ENCODE assay signal across 16 cellular contexts in genomic region chr20:44001667-44002596, GRCh38.
A peak's percentile ranks its signal among the peaks of the same experiment; 100 is the strongest.
DNase-seq lines count a peak whose midpoint lies in the region; ATAC-seq and TF ChIP-seq lines count a peak whose summit lies in the region.
"Had no signal": no experiment of that assay in that cellular context is flagged by ENCODE, and none has a peak within 500 bp of the region (broad histone marks: within the 10 kb centered on the region; RNA-seq: fewer than 3 reads in every experiment).

No MANE protein-coding gene starts in this region.

- peak; percentile 69 for ATAC-seq in GM19351 (IDR thresholded peaks at IDR 0.05; ENCODE audit: unreplicated experiment)
- ATAC-seq in HG03060 (IDR thresholded peaks at IDR 0.05; ENCODE audit: low read depth, unreplicated experiment) = peak; percentile 69
- peak; percentile 61 for ATAC-seq in mucosa of descending colon
- ATAC-seq: A549; naive thymus-derived CD4-positive, alpha-beta T cell had no signal

- no peaks in the 10 kb centered on the region for H3K36me3 Mint-ChIP-seq in activated CD4-positive, alpha-beta memory T cell treated with anti-CD3 and anti-CD28 coated beads for 36 hours
- H3K36me3 Mint-ChIP-seq in activated CD4-positive, alpha-beta memory T cell treated with anti-CD3 and anti-CD28 coated beads, Interleukin-2, amount 10 ng/mL, durations not matched to agents 7 days and 5 days (ENCODE audit: low read depth) = no peaks in the 10 kb centered on the region

- no peak overlapping the region for H3K4me3 Mint-ChIP-seq in activated CD4-positive, alpha-beta memory T cell treated with anti-CD3 and anti-CD28 coated beads for 36 hours
- H3K4me3 Mint-ChIP-seq in activated CD4-positive, alpha-beta memory T cell treated with anti-CD3 and anti-CD28 coated beads, Interleukin-2, amount 10 ng/mL, durations not matched to agents 7 days and 5 days = no peak overlapping the region
- H3K4me3 Mint-ChIP-seq: naive thymus-derived CD4-positive, alpha-beta T cell had no signal

- peaks cover 12% of the 10 kb centered on the region for H3K4me1 Mint-ChIP-seq in activated CD4-positive, alpha-beta memory T cell treated with anti-CD3 and anti-CD28 coated beads for 36 hours (ENCODE audit: low read depth)
- peaks cover 9% of the 10 kb centered on the region for H3K4me1 Mint-ChIP-seq in activated CD4-positive, alpha-beta memory T cell treated with anti-CD3 and anti-CD28 coated beads, Interleukin-2, amount 10 ng/mL, durations not matched to agents 7 days and 5 days

- intact Hi-C loops in activated CD4-positive, alpha-beta memory T cell treated with anti-CD3 and anti-CD28 coated beads for 36 hours (cut with micrococcal nuclease) = loop anchor here (2.0 kb wide), 1 partner anchor 17 kb away; no protein-coding TSS in a partner anchor
- intact Hi-C loops in mucosa of descending colon (cut with DNase I, micrococcal nuclease) = no loop called here

- peaks cover 5% of the 10 kb centered on the region for H3K27me3 Mint-ChIP-seq in activated CD4-positive, alpha-beta memory T cell treated with anti-CD3 and anti-CD28 coated beads for 36 hours
- peaks cover 62% of the 10 kb centered on the region for H3K27me3 Mint-ChIP-seq in activated CD4-positive, alpha-beta memory T cell treated with anti-CD3 and anti-CD28 coated beads, Interleukin-2, amount 10 ng/mL, durations not matched to agents 7 days and 5 days

- no peaks in the 10 kb centered on the region for H3K9me3 ChIP-seq in mucosa of descending colon
- H3K9me3 ChIP-seq: A549, SJSA1 had no signal

- no peaks in the 10 kb centered on the region for H3K36me3 ChIP-seq in mucosa of descending colon (ENCODE audit: low read depth)

- H3K4me1 ChIP-seq in mucosa of descending colon (ENCODE audit: low read depth) = no peaks in the 10 kb centered on the region
- H3K4me1 ChIP-seq: A549, SJSA1 had no signal

- no peak for TF ChIP-seq CTCF in mucosa of descending colon (IDR thresholded peaks at IDR 0.05)

- POLR2A ChIA-PET in activated CD4-positive, alpha-beta memory T cell treated with anti-CD3 and anti-CD28 coated beads for 36 hours (lab: Charles Lee) = no interaction called here
- POLR2A ChIA-PET in activated CD4-positive, alpha-beta memory T cell treated with anti-CD3 and anti-CD28 coated beads, Interleukin-2, amount 10 ng/mL, durations not matched to agents 7 days and 5 days (lab: Charles Lee) = no interaction called here

- H3K9me3 Mint-ChIP-seq in activated CD4-positive, alpha-beta memory T cell treated with anti-CD3 and anti-CD28 coated beads for 36 hours = no peaks in the 10 kb centered on the region
- H3K9me3 Mint-ChIP-seq in activated CD4-positive, alpha-beta memory T cell treated with anti-CD3 and anti-CD28 coated beads, Interleukin-2, amount 10 ng/mL, durations not matched to agents 7 days and 5 days = no peaks in the 10 kb centered on the region

- H3K27ac Mint-ChIP-seq in activated CD4-positive, alpha-beta memory T cell treated with anti-CD3 and anti-CD28 coated beads for 36 hours = no peak overlapping the region
- no peak overlapping the region for H3K27ac Mint-ChIP-seq in activated CD4-positive, alpha-beta memory T cell treated with anti-CD3 and anti-CD28 coated beads, Interleukin-2, amount 10 ng/mL, durations not matched to agents 7 days and 5 days

- H3K4me3 ChIP-seq in mucosa of descending colon = no peak overlapping the region
- H3K4me3 ChIP-seq: A549, coronary artery, SJSA1, smooth muscle cell had no signal

- DNase-seq in activated CD4-positive, alpha-beta memory T cell treated with anti-CD3 and anti-CD28 coated beads for 36 hours = peak; percentile 49
- DNase-seq in activated CD4-positive, alpha-beta memory T cell treated with anti-CD3 and anti-CD28 coated beads, Interleukin-2, amount 10 ng/mL, durations not matched to agents 7 days and 5 days = no peak
- DNase-seq in mucosa of descending colon (no peak), LoVo (ENCODE audit: low spot score) (no peak), NOMO-1 (lab: John Stamatoyannopoulos, UW; ENCODE audit: unreplicated experiment in 2 of 2) (no peak), NCI-H82 treated with DMSO at 0.1 percent for 48 hours (lab: John Stamatoyannopoulos, UW; ENCODE audit: unreplicated experiment) (no peak)
- DNase-seq: activated naive CD4-positive, alpha-beta T cell treated with anti-CD3 and anti-CD28 coated beads, Interleukin-2, amount 50 U/mL, for 16 hours; KG1; naive thymus-derived CD4-positive, alpha-beta T cell; NCI-H345 had no signal

- CTCF ChIA-PET in activated CD4-positive, alpha-beta memory T cell treated with anti-CD3 and anti-CD28 coated beads for 36 hours (lab: Charles Lee) = no interaction called here
- CTCF ChIA-PET in activated CD4-positive, alpha-beta memory T cell treated with anti-CD3 and anti-CD28 coated beads, Interleukin-2, amount 10 ng/mL, durations not matched to agents 7 days and 5 days (lab: Charles Lee) = no interaction called here
